Comparison of ENCODE assay signal across 8 cellular contexts in genomic region chr14:24113379-24113800, GRCh38. TPM values are rescaled to one million over a fixed set of nuclear protein-coding genes. Genes with fewer than 3 reads are reported as not detected.
A peak's percentile ranks its signal among the peaks of the same experiment; 100 is the strongest.
DNase-seq lines count a peak whose midpoint lies in the region; TF ChIP-seq lines count a peak whose summit lies in the region.

No MANE protein-coding gene starts in this region.

- H3K9me3 ChIP-seq in WERI-Rb-1 (ENCODE audit: severe bottlenecking) (no peaks in the 10 kb centered on the region), left ventricle myocardium inferior (replicated peaks) (no peaks in the 10 kb centered on the region)

- peaks cover 21% of the 10 kb centered on the region for H3K36me3 ChIP-seq in WERI-Rb-1
- H3K36me3 ChIP-seq in left ventricle myocardium inferior: peaks cover 23% of the 10 kb centered on the region

- no peaks in the 10 kb centered on the region for H3K27me3 ChIP-seq in WERI-Rb-1 (ENCODE audit: insufficient read depth, low read depth, severe bottlenecking)
- H3K27me3 ChIP-seq in left ventricle myocardium inferior (ENCODE audit: low read depth): no peaks in the 10 kb centered on the region

- H3K4me3 ChIP-seq in WERI-Rb-1 (ENCODE audit: low read depth, low read length) (peak overlapping the region; percentile 72), left ventricle myocardium inferior (peak overlapping the region; percentile 76), skin epidermis (peak overlapping the region; percentile 50 to 69 (median 62))

- TF ChIP-seq CTCF in WERI-Rb-1 (IDR thresholded peaks at IDR 0.05; ENCODE audit: low read depth, low read length) (no peak), left ventricle myocardium inferior (IDR thresholded peaks at IDR 0.05; ENCODE audit: borderline replicate concordance) (no peak)

- H3K27ac ChIP-seq in WERI-Rb-1 (peak overlapping the region; percentile 97), left ventricle myocardium inferior (replicated peaks) (peak overlapping the region; percentile 98), skin epidermis (peak overlapping the region; percentile 81 to 99 (median 99))

- DNase-seq in HCEC 1CT (peak; percentile 1), WERI-Rb-1 (no peak), left ventricle myocardium inferior (no peak), NCI-H1048 (lab: John Stamatoyannopoulos, UW) (no peak), A172 (ENCODE audit: low spot score) (no peak), ureter (ENCODE audit: low spot score) (no peak), NCI-H82 treated with DMSO at 0.1 percent for 48 hours (lab: John Stamatoyannopoulos, UW; ENCODE audit: unreplicated experiment) (no peak)

- H3K4me1 ChIP-seq in left ventricle myocardium inferior: peaks cover 44% of the 10 kb centered on the region

- intact Hi-C loops in left ventricle myocardium inferior (cut with micrococcal nuclease): no loop called here

RNA-seq across cellular contexts. Expression of gene DCAF11, which starts 1.2 kb away (rescaled TPM):
- total RNA-seq in left ventricle myocardium inferior (74.7 TPM), ureter (65.7 TPM)
- total RNA-seq in A172 (2014; rRNA removed; shearing (Covaris generic)): 32.4 and 63.4 TPM in 2 replicates

RNA-seq across cellular contexts. Expression of gene NRL, which starts 1.4 kb away (rescaled TPM):
- total RNA-seq in left ventricle myocardium inferior: 1.5 TPM
- total RNA-seq in A172 (2014; rRNA removed; shearing (Covaris generic)): 0.72 TPM in 1 of 2 replicates, not detected in the other
- total RNA-seq in ureter: 3.9 TPM

RNA-seq across cellular contexts. Expression of gene FITM1, which starts 17.1 kb away (rescaled TPM):
- total RNA-seq in left ventricle myocardium inferior (148 TPM), ureter (0.55 TPM)
- not detected in 2 replicates for total RNA-seq in A172 (2014; rRNA removed; shearing (Covaris generic))

RNA-seq across cellular contexts. Expression of gene PCK2, which starts 19.3 kb away (rescaled TPM):
- total RNA-seq in left ventricle myocardium inferior: 3.1 TPM
- 2.0 and 4.4 TPM in 2 replicates for total RNA-seq in A172 (2014; rRNA removed; shearing (Covaris generic))
- total RNA-seq in ureter: 116 TPM

RNA-seq across cellular contexts. Expression of gene PSME1, which starts 22.6 kb away (rescaled TPM):
- 108 TPM for total RNA-seq in left ventricle myocardium inferior
- total RNA-seq in A172 (2014; rRNA removed; shearing (Covaris generic)): 163 TPM in 2 replicates
- 227 TPM for total RNA-seq in ureter

Comparison
In these comparisons a context has a peak if more than half of its experiments do, and no peak if none do; other contexts are left out.
1. RNA of gene FITM1, which starts 17.1 kb away (total RNA-seq): 148 TPM in left ventricle myocardium inferior (single experiment); 0.55 TPM in ureter (single experiment) and not detected in A172; every median in the first group is over 10 times any median in the second.
2. Peak in every context shown above with its lines, with median percentiles within 50 percentile points of each other: H3K27ac ChIP-seq and H3K4me3 ChIP-seq.